ENCODE assay signal across 8 cellular contexts in genomic region chr3:75422101-75422945, GRCh38.
DNase-seq lines count a peak whose midpoint lies in the region; ATAC-seq and TF ChIP-seq lines count a peak whose summit lies in the region.
"Not testable (repeated sequence)": the region's sequence is repeated elsewhere in the genome, so short reads cannot be mapped to it uniquely, and the experiment has no call there.

No MANE protein-coding gene starts in this region.

- not testable (repeated sequence) for H3K27ac ChIP-seq in GM23248

- H3K4me3 ChIP-seq in AG09309 (ENCODE audit: control insufficient read depth, low read depth, low read length); GM23248; astrocyte of the cerebellum (ENCODE audit: low read depth, low read length); fibroblast of the aortic adventitia (ENCODE audit: low read depth, low read length): not testable (repeated sequence)

- CTCF ChIA-PET in activated B cell treated with CpG ODN at 0.5 μM for 24 hours (lab: Charles Lee) = interaction anchor here (1.0 to 1.3 kb wide), 2 partner anchors 232 to 1152 kb away, joined by 3 read pairs; no protein-coding TSS in a partner anchor

- in situ Hi-C loops in GM23248 (cut with MboI) = loop anchor here (10.0 kb wide), 1 partner anchor 128 kb away; no protein-coding TSS in a partner anchor
- in situ Hi-C loops in astrocyte of the cerebellum (cut with HindIII; ENCODE audit: low sequenced_read_pairs) = not testable (repeated sequence)

- not testable (repeated sequence) for H3F3A ChIP-seq in GM23248 (ENCODE audit: insufficient read depth)

- H3K9me3 ChIP-seq in GM23248 (ENCODE audit: low read depth) = not testable (repeated sequence)

- H3K9me3 Mint-ChIP-seq in activated B cell treated with CpG ODN at 0.5 μM for 24 hours = not testable (repeated sequence)

- H3K27ac Mint-ChIP-seq in activated B cell treated with CpG ODN at 0.5 μM for 24 hours = not testable (repeated sequence)

- not testable (repeated sequence) for H3K79me2 ChIP-seq in GM23248 (ENCODE audit: insufficient read depth)

- H3K36me3 Mint-ChIP-seq in activated B cell treated with CpG ODN at 0.5 μM for 24 hours (ENCODE audit: low read depth) = peaks cover 42% of the 10 kb centered on the region

- POLR2A ChIA-PET in activated B cell treated with CpG ODN at 0.5 μM for 24 hours (lab: Charles Lee) = interaction anchor here (1.0 kb wide), 1 partner anchor 13 kb away, joined by 3 read pairs; no protein-coding TSS in a partner anchor

- H3K36me3 ChIP-seq in GM23248 (ENCODE audit: low read depth) = not testable (repeated sequence)

- H3K9ac ChIP-seq in GM23248 = not testable (repeated sequence)

- not testable (repeated sequence) for H2AFZ ChIP-seq in GM23248

- TF ChIP-seq CTCF in AG09309 (IDR thresholded peaks at IDR 0.05; ENCODE audit: control insufficient read depth, insufficient read depth, low read depth, low read length, missing control alignments) (peak; percentile 75), astrocyte of the cerebellum (IDR thresholded peaks at IDR 0.05; ENCODE audit: low read depth, low read length, missing control alignments) (peak; percentile 66), fibroblast of the aortic adventitia (IDR thresholded peaks at IDR 0.05; ENCODE audit: insufficient read depth, low read length) (peak; percentile 66)
- not testable (repeated sequence) for TF ChIP-seq CTCF in activated B cell treated with CpG ODN at 0.5 μM for 24 hours (IDR thresholded peaks at IDR 0.05)

- not testable (repeated sequence) for H3K27me3 Mint-ChIP-seq in activated B cell treated with CpG ODN at 0.5 μM for 24 hours

- not testable (repeated sequence) for H3K4me1 Mint-ChIP-seq in activated B cell treated with CpG ODN at 0.5 μM for 24 hours

- not testable (repeated sequence) for H3K9me2 ChIP-seq in GM23248 (ENCODE audit: insufficient read depth)

- not testable (repeated sequence) for H3K27me3 ChIP-seq in GM23248 (replicated peaks; ENCODE audit: insufficient read depth)

- intact Hi-C loops in activated B cell treated with CpG ODN at 0.5 μM for 24 hours (cut with micrococcal nuclease) = not testable (repeated sequence)

- not testable (repeated sequence) for H3K4me1 ChIP-seq in GM23248 (ENCODE audit: insufficient read depth)

- H3K4me2 ChIP-seq in GM23248 (ENCODE audit: unreplicated experiment) = not testable (repeated sequence)

- not testable (repeated sequence) for H4K20me1 ChIP-seq in GM23248 (ENCODE audit: insufficient read depth)

- DNase-seq in AG09309 (ENCODE audit: low read depth) (peak; percentile 10), GM23248 (peak; percentile 17), NCI-H2227 (lab: John Stamatoyannopoulos, UW; ENCODE audit: unreplicated experiment) (peak; percentile 15), activated B cell treated with CpG ODN at 0.5 μM for 24 hours (peak; percentile 31), myocyte (ENCODE audit: low read depth) (peak; percentile 88)
- not testable (repeated sequence) for DNase-seq in astrocyte of the cerebellum (ENCODE audit: low read depth); fibroblast of the aortic adventitia (ENCODE audit: low read depth)
- DNase-seq in stimulated activated CD4-positive, alpha-beta T cell treated with anti-CD3 and anti-CD28 coated beads, Interleukin-4, amount 100 ng/mL, for 24 hours = peak; percentile 25

- not testable (repeated sequence) for ATAC-seq in activated B cell treated with CpG ODN at 0.5 μM for 24 hours (ENCODE audit: low read depth)

- WGBS in GM23248 (ENCODE audit: low coverage in 1 of 2, low lambda C conversion rate in 2 of 2, missing lambda C conversion rate in 2 of 2), 2 experiments = 52 to 54% methylated on average over 17 to 18 of the region's 18 CpGs

- not testable (repeated sequence) for H3K4me3 Mint-ChIP-seq in activated B cell treated with CpG ODN at 0.5 μM for 24 hours
